In the genomic region with DNA sequence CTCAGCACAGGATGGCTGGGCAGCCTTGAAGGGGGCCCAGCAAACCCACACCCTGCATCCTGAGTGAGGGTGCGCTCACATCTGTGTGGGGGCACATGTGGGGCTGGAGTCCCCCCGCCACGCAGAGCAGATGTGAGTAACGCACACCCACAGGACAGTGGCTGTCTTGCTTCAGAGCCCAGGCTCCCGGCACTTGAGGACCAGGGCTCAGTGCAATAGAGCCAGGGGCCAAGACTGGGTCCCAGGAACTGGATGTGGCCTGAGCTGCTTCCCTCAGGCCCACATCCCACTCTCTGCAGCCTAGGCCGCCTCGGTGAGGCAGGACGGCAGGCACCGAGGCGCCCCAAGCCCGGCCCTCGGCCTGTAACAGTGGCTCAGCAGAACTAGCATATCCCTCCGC, we compare ENCODE assay signal across 32 cellular contexts.
"Had no signal": no experiment of that assay in that cellular context is flagged by ENCODE, and none has a peak within 500 bp of the region (broad histone marks: within the 10 kb centered on the region; RNA-seq: fewer than 3 reads in every experiment).

No MANE protein-coding gene starts in this region.

- H3K4me3 Mint-ChIP-seq: activated naive CD4-positive, alpha-beta T cell treated with anti-CD3 and anti-CD28 coated beads, Interleukin-2, amount 10 ng/mL, durations not matched to agents 7 days and 5 days; activated naive CD8-positive, alpha-beta T cell treated with anti-CD3 and anti-CD28 coated beads, Interleukin-2, amount 10 ng/mL, durations not matched to agents 7 days and 5 days; activated T-cell treated with anti-CD3 and anti-CD28 coated beads, Interleukin-2, amount 50 U/mL, for 24 hours; brain; neural crest cell; T-helper 1 cell treated with Interleukin-12 subunit alpha and Interleukin-12 subunit beta and Interleukin-4 antibody, amounts not matched to agents 30 μg/mL and 1 μg/mL, for 36 hours had no signal

- ATAC-seq: gastrocnemius medialis, left ventricle myocardium superior, psoas muscle had no signal

- DNase-seq: activated CD4-positive, alpha-beta T cell treated with anti-CD3 and anti-CD28 coated beads for 48 hours; activated CD4-positive, alpha-beta T cell treated with anti-CD3 and anti-CD28 coated beads, Interleukin-2, amount 50 U/mL, for 48 hours; activated CD8-positive, alpha-beta memory T cell treated with anti-CD3 and anti-CD28 coated beads for 24 hours; activated CD8-positive, alpha-beta memory T cell treated with anti-CD3 and anti-CD28 coated beads, Interleukin-2, amount 50 U/mL, for 4 hours; activated gamma-delta T cell; activated naive CD4-positive, alpha-beta T cell treated with anti-CD3 and anti-CD28 coated beads, Interleukin-2, amount 10 ng/mL, durations not matched to agents 7 days and 5 days; activated naive CD8-positive, alpha-beta T cell treated with anti-CD3 and anti-CD28 coated beads, Interleukin-2, amount 10 ng/mL, durations not matched to agents 7 days and 5 days; activated T-cell treated with anti-CD3 and anti-CD28 coated beads, Interleukin-2, amount 50 U/mL, for 24 hours; dorsolateral prefrontal cortex; effector memory CD4-positive, alpha-beta T cell; erythroblast; gastrocnemius medialis; islet precursor cell; left ventricle myocardium superior; occipital lobe; psoas muscle; stimulated activated CD4-positive, alpha-beta T cell treated with anti-CD3 and anti-CD28 coated beads, Interleukin-1b, Interleukin-23, amount 100 ng/mL, for 48 hours; stimulated activated CD4-positive, alpha-beta T cell treated with anti-CD3 and anti-CD28 coated beads, Interleukin-4, amount 100 ng/mL, for 4 hours; stimulated activated naive CD4-positive, alpha-beta T cell; T-helper 9 cell; testis; trophoblast cell; uterus had no signal

- H3K27ac ChIP-seq: ascending aorta, coronary artery, dorsolateral prefrontal cortex, gastrocnemius medialis, hepatocyte, parathyroid adenoma, psoas muscle, testis, uterus had no signal

- H3K79me2 ChIP-seq: hepatocyte, parathyroid adenoma had no signal

- H3K4me3 ChIP-seq: ascending aorta, coronary artery, dorsolateral prefrontal cortex, gastrocnemius medialis, hepatocyte, psoas muscle, smooth muscle cell, testis, uterus had no signal

- H3K9me3 Mint-ChIP-seq: activated naive CD4-positive, alpha-beta T cell treated with anti-CD3 and anti-CD28 coated beads, Interleukin-2, amount 10 ng/mL, durations not matched to agents 7 days and 5 days; activated naive CD8-positive, alpha-beta T cell treated with anti-CD3 and anti-CD28 coated beads, Interleukin-2, amount 10 ng/mL, durations not matched to agents 7 days and 5 days; activated T-cell treated with anti-CD3 and anti-CD28 coated beads, Interleukin-2, amount 50 U/mL, for 24 hours; naive thymus-derived CD8-positive, alpha-beta T cell; neural crest cell; T-helper 1 cell treated with Interleukin-12 subunit alpha and Interleukin-12 subunit beta and Interleukin-4 antibody, amounts not matched to agents 30 μg/mL and 1 μg/mL, for 36 hours had no signal

- H3K4me2 ChIP-seq: hepatocyte, smooth muscle cell had no signal

- H3K27me3 Mint-ChIP-seq: activated naive CD8-positive, alpha-beta T cell treated with anti-CD3 and anti-CD28 coated beads, Interleukin-2, amount 10 ng/mL, durations not matched to agents 7 days and 5 days; activated T-cell treated with anti-CD3 and anti-CD28 coated beads, Interleukin-2, amount 50 U/mL, for 24 hours; brain had no signal

- H3K9ac ChIP-seq: parathyroid adenoma had no signal

- H3K27me3 ChIP-seq: ascending aorta, dorsolateral prefrontal cortex, gastrocnemius medialis, hepatocyte, testis, uterus had no signal

- H3K4me1 Mint-ChIP-seq: activated naive CD4-positive, alpha-beta T cell treated with anti-CD3 and anti-CD28 coated beads, Interleukin-2, amount 10 ng/mL, durations not matched to agents 7 days and 5 days had no signal

- H3K27ac Mint-ChIP-seq: activated naive CD4-positive, alpha-beta T cell treated with anti-CD3 and anti-CD28 coated beads, Interleukin-2, amount 10 ng/mL, durations not matched to agents 7 days and 5 days; activated naive CD8-positive, alpha-beta T cell treated with anti-CD3 and anti-CD28 coated beads, Interleukin-2, amount 10 ng/mL, durations not matched to agents 7 days and 5 days; T-helper 1 cell treated with Interleukin-12 subunit alpha and Interleukin-12 subunit beta and Interleukin-4 antibody, amounts not matched to agents 30 μg/mL and 1 μg/mL, for 36 hours had no signal

- H3K9me3 ChIP-seq: ascending aorta, gastrocnemius medialis, psoas muscle, testis, uterus had no signal

- H2AFZ ChIP-seq: hepatocyte, parathyroid adenoma had no signal

- H3K36me3 ChIP-seq: uterus had no signal

- H3K4me1 ChIP-seq: ascending aorta, parathyroid adenoma, psoas muscle, testis, uterus had no signal
